In the genomic region with DNA sequence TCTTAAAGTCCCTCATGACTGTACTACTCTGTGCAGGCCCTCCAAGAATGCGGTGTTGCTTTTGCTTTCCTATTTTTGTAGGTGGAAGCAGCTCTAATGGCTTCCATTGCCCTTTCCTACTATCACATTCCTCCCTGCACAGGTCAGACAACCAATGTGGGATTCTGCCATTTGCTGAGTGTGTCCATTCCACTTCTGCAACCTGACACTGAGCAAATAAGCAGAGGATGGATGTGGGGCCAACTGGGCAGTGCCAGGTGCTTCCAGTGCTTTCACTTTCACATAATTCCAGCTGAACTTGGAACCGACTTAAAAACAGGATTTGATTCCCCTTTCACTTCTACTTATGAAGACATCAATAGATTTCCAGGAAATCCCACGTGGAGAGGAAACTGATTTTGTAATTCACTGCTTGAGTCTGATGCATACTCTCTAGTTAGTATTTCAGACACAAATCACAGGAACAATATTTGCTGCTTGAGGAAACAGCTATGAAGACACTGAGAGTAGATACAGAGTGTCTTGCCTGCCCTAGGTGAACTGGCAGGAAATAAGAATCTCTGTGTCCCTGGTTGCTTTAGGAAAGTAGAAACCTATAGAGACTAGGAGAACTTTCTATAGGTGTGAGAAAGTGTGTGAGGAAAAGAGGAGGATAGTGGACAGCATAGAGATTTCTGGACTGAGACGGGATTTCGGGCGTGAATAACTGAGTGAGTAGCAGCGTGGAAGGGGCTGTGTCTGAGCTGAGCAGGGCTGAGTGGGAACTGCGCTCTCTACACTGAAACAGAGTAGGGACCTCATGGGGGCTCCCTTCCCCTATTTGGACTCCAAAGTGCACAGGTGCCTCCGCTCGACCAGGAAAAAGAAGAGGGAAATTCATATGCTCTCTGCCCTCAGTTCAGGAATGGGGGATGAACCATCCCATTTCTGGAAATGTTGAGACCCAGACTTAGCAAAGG, we compare ENCODE assay signal across 11 cellular contexts. TPM values are rescaled to one million over a fixed set of nuclear protein-coding genes. Genes with fewer than 3 reads are reported as not detected.
DNase-seq lines count a peak whose midpoint lies in the region; ATAC-seq, FAIRE-seq and TF ChIP-seq lines count a peak whose summit lies in the region.
"Had no signal": no experiment of that assay in that cellular context is flagged by ENCODE, and none has a peak within 500 bp of the region (broad histone marks: within the 10 kb centered on the region; RNA-seq: fewer than 3 reads in every experiment).

No MANE protein-coding gene starts in this region.

- H3K36me3 ChIP-seq in pancreas, result no peaks in the 10 kb centered on the region
- H3K36me3 ChIP-seq in effector memory CD4-positive, alpha-beta T cell (ENCODE audit: control insufficient read depth, insufficient read depth, low read length), result no peaks in the 10 kb centered on the region

- intact Hi-C loops in pancreas (cut with DNase I), result no loop called here

- 53 to 54% methylated on average over 10 of the region's 10 CpGs for WGBS in pancreas, 2 donors

- TF ChIP-seq CTCF in pancreas (IDR thresholded peaks at IDR 0.05), result no peak
- TF ChIP-seq CTCF in GM10248 (IDR thresholded peaks at IDR 0.05; ENCODE audit: control extremely low read depth, extremely low read depth, low read depth, missing control alignments), result no peak

- peaks cover 34% of the 10 kb centered on the region for H3K4me1 Mint-ChIP-seq in activated naive CD8-positive, alpha-beta T cell treated with anti-CD3 and anti-CD28 coated beads, Interleukin-2, amount 50 U/mL, for 24 hours
- H3K4me1 Mint-ChIP-seq: brain had no signal

- no peak for FAIRE-seq in pancreas (lab: Jason Lieb, UNC)
- FAIRE-seq: A204.1 had no signal

- DNase-seq in NCI-H2107 treated with DMSO at 0.1 percent for 48 hours (lab: John Stamatoyannopoulos, UW; ENCODE audit: unreplicated experiment), result peak; percentile 69
- DNase-seq in NCI-H2107 (lab: John Stamatoyannopoulos, UW), result no peak
- peak; percentile 87 for DNase-seq in NCI-H2029 (lab: John Stamatoyannopoulos, UW)
- no peak for DNase-seq in activated naive CD8-positive, alpha-beta T cell treated with anti-CD3 and anti-CD28 coated beads, Interleukin-2, amount 50 U/mL, for 24 hours
- peak in 5 of 6 donors; percentile 52 to 77 (median 76) for DNase-seq in pancreas
- DNase-seq in SW 1271 (lab: John Stamatoyannopoulos, UW), result no peak
- no peak for DNase-seq in effector memory CD4-positive, alpha-beta T cell
- DNase-seq in GM10248 (ENCODE audit: extremely low spot score), result no peak

- H3K9me3 ChIP-seq in pancreas, result no peaks in the 10 kb centered on the region
- H3K9me3 ChIP-seq in effector memory CD4-positive, alpha-beta T cell (ENCODE audit: control insufficient read depth, low read length), result no peaks in the 10 kb centered on the region

- peak overlapping the region in 2 of 4 donors; percentile 30 for H3K4me3 ChIP-seq in pancreas
- no peak overlapping the region for H3K4me3 ChIP-seq in effector memory CD4-positive, alpha-beta T cell (ENCODE audit: insufficient read depth, low read depth, low read length, poor library complexity, severe bottlenecking)

- no peak overlapping the region for H3K4me3 Mint-ChIP-seq in activated naive CD8-positive, alpha-beta T cell treated with anti-CD3 and anti-CD28 coated beads, Interleukin-2, amount 50 U/mL, for 24 hours

- POLR2A ChIA-PET in GM10248 (lab: Yijun Ruan, JAX), result no interaction called here

- peak overlapping the region; percentile 24 for H3K27ac Mint-ChIP-seq in activated naive CD8-positive, alpha-beta T cell treated with anti-CD3 and anti-CD28 coated beads, Interleukin-2, amount 50 U/mL, for 24 hours

- H3K27me3 ChIP-seq in pancreas, result no peaks in the 10 kb centered on the region
- no peaks in the 10 kb centered on the region for H3K27me3 ChIP-seq in effector memory CD4-positive, alpha-beta T cell (replicated peaks; ENCODE audit: control insufficient read depth, insufficient read depth, low read length, poor library complexity, severe bottlenecking)

- no peaks in the 10 kb centered on the region for H3K9me3 Mint-ChIP-seq in activated naive CD8-positive, alpha-beta T cell treated with anti-CD3 and anti-CD28 coated beads, Interleukin-2, amount 50 U/mL, for 24 hours

- peaks cover 7% of the 10 kb centered on the region for H3K27me3 Mint-ChIP-seq in activated naive CD8-positive, alpha-beta T cell treated with anti-CD3 and anti-CD28 coated beads, Interleukin-2, amount 50 U/mL, for 24 hours

- no peak for ATAC-seq in activated naive CD8-positive, alpha-beta T cell treated with anti-CD3 and anti-CD28 coated beads, Interleukin-2, amount 50 U/mL, for 24 hours
- peak; percentile 98 to 100 (median 99) for ATAC-seq in pancreas

- H3K36me3 Mint-ChIP-seq in activated naive CD8-positive, alpha-beta T cell treated with anti-CD3 and anti-CD28 coated beads, Interleukin-2, amount 50 U/mL, for 24 hours (ENCODE audit: low read depth), result no peaks in the 10 kb centered on the region
- H3K36me3 Mint-ChIP-seq: brain had no signal

- H3K4me1 ChIP-seq in pancreas, result peaks cover 0 to 3% (median 0%) of the 10 kb centered on the region in 3 donors
- peaks cover 13% of the 10 kb centered on the region for H3K4me1 ChIP-seq in effector memory CD4-positive, alpha-beta T cell (ENCODE audit: control insufficient read depth, insufficient read depth, low read length, poor library complexity, severe bottlenecking)

- H3K27ac ChIP-seq in pancreas, result peak overlapping the region in 3 of 4 donors; percentile 6 to 87 (median 86)
- no peak overlapping the region for H3K27ac ChIP-seq in effector memory CD4-positive, alpha-beta T cell (ENCODE audit: insufficient read depth, low read length, poor library complexity, severe bottlenecking)

- CTCF ChIA-PET in GM10248 (lab: Yijun Ruan, JAX), result interaction anchor here (1.0 to 9.2 kb wide), 5 partner anchors 22 to 165 kb away, joined by 4 to 144 read pairs (median 67); a partner anchor contains a TSS

RNA-seq across cellular contexts. Expression of a gene that starts 22.5 kb away (rescaled TPM):
- total RNA-seq in pancreas, result not detected
- not detected for polyA plus RNA-seq in pancreas
- total RNA-seq: kidney epithelial cell had no signal

RNA-seq across cellular contexts. Expression of a gene that starts 26.1 kb away (rescaled TPM):
- total RNA-seq in pancreas, result not detected
- polyA plus RNA-seq in pancreas, result not detected
- total RNA-seq: kidney epithelial cell had no signal

RNA-seq across cellular contexts. Expression of a gene that starts 59.6 kb away (rescaled TPM):
- 1 to 10 TPM in 1 of 6 donors, under 1 TPM in 1, not detected in 4; 0.47 to 1.4 TPM for total RNA-seq in pancreas
- not detected for polyA plus RNA-seq in pancreas
- total RNA-seq: kidney epithelial cell had no signal

Comparison
In these comparisons a context has a peak if more than half of its experiments do, and no peak if none do; other contexts are left out.
1. DNase-seq: peak in NCI-H2107 treated with DMSO at 0.1 percent for 48 hours (single experiment), NCI-H2029 (single experiment) and pancreas (5 of 6); none in NCI-H2107 (single experiment), activated naive CD8-positive, alpha-beta T cell treated with anti-CD3 and anti-CD28 coated beads, Interleukin-2, amount 50 U/mL, for 24 hours (single experiment), SW 1271 (0 of 2), effector memory CD4-positive, alpha-beta T cell (0 of 3) and GM10248 (single experiment).